In the genomic region with DNA sequence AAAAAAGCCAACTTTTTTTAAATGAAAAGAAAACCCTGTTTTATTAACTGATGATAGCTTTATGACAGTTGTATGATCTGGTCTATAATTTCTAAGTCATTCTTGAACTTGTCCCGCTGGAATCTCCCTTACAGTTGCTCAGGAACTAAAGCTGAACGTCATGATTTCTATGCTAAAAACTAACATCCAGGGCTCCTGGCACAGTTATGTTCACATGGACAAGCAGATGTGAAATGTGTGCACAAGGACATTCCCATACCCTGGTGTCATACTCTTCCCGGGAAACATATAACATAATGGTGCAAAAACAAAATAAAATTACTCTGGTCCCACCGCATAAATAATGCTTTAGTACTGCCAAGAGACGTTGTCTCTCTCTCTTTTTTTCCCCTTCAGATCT, we compare ENCODE assay signal across 16 cellular contexts.
A peak's percentile ranks its signal among the peaks of the same experiment; 100 is the strongest.
DNase-seq lines count a peak whose midpoint lies in the region; TF ChIP-seq lines count a peak whose summit lies in the region.
"Had no signal": no experiment of that assay in that cellular context is flagged by ENCODE, and none has a peak within 500 bp of the region (broad histone marks: within the 10 kb centered on the region; RNA-seq: fewer than 3 reads in every experiment).

No MANE protein-coding gene starts in this region.

- H3K4me1 Mint-ChIP-seq in chondrocyte (ENCODE audit: low read depth), result peaks cover 17% of the 10 kb centered on the region
- H3K4me1 Mint-ChIP-seq in activated CD4-positive, alpha-beta T cell treated with anti-CD3 and anti-CD28 coated beads, Interleukin-2, amount 10 ng/mL, durations not matched to agents 7 days and 5 days, result no peaks in the 10 kb centered on the region
- H3K4me1 Mint-ChIP-seq: CD4-positive, alpha-beta memory T cell had no signal

- H3K27me3 ChIP-seq in GM23248 (replicated peaks; ENCODE audit: insufficient read depth) (peaks cover 24% of the 10 kb centered on the region; the same call in 1 of the 2 replicates), osteoblast (ENCODE audit: insufficient read depth, low read length) (peaks cover 28% of the 10 kb centered on the region), colonic mucosa (no peaks in the 10 kb centered on the region), MG63 (peaks cover 3% of the 10 kb centered on the region; the same call in 1 of the 2 replicates)

- peaks cover 9% of the 10 kb centered on the region for H3K27me3 Mint-ChIP-seq in chondrocyte (ENCODE audit: low read depth)
- peaks cover 2% of the 10 kb centered on the region for H3K27me3 Mint-ChIP-seq in activated CD4-positive, alpha-beta T cell treated with anti-CD3 and anti-CD28 coated beads, Interleukin-2, amount 10 ng/mL, durations not matched to agents 7 days and 5 days

- H3K4me3 ChIP-seq in GM23248, result no peak overlapping the region
- H3K4me3 ChIP-seq in osteoblast (ENCODE audit: insufficient read depth, low read length), result no peak overlapping the region
- H3K4me3 ChIP-seq in colonic mucosa, result no peak overlapping the region
- no peak overlapping the region for H3K4me3 ChIP-seq in MG63
- H3K4me3 ChIP-seq: GM23338 had no signal

- no peak for TF ChIP-seq CTCF in chondrocyte (IDR thresholded peaks at IDR 0.05)
- TF ChIP-seq CTCF in osteoblast (IDR thresholded peaks at IDR 0.05; ENCODE audit: extremely low read depth, low read depth, low read length), result no peak
- no peak for TF ChIP-seq CTCF in colonic mucosa (IDR thresholded peaks at IDR 0.05)

- H3K27ac Mint-ChIP-seq in chondrocyte (ENCODE audit: unreplicated experiment), result peak overlapping the region; percentile 19
- no peak overlapping the region for H3K27ac Mint-ChIP-seq in activated CD4-positive, alpha-beta T cell treated with anti-CD3 and anti-CD28 coated beads, Interleukin-2, amount 10 ng/mL, durations not matched to agents 7 days and 5 days
- H3K27ac Mint-ChIP-seq: CD4-positive, alpha-beta memory T cell; GM23338; H9 had no signal

- H3F3A ChIP-seq in GM23248 (ENCODE audit: insufficient read depth), result no peaks in the 10 kb centered on the region

- no peak overlapping the region for H3K27ac ChIP-seq in GM23248
- H3K27ac ChIP-seq in osteoblast (ENCODE audit: low read depth, low read length), result no peak overlapping the region
- H3K27ac ChIP-seq in colonic mucosa, result no peak overlapping the region
- H3K27ac ChIP-seq: C4-2B, HL-60 had no signal

- H3K9me3 ChIP-seq in GM23248 (ENCODE audit: low read depth) (no peaks in the 10 kb centered on the region), osteoblast (ENCODE audit: low read depth, low read length) (no peaks in the 10 kb centered on the region), colonic mucosa (no peaks in the 10 kb centered on the region), MG63 (no peaks in the 10 kb centered on the region)
- H3K9me3 ChIP-seq: BE2C had no signal

- in situ Hi-C loops in GM23248 (cut with MboI), result no loop called here

- H3K36me3 ChIP-seq in GM23248 (ENCODE audit: low read depth) (no peaks in the 10 kb centered on the region), osteoblast (ENCODE audit: insufficient read depth, low read length) (no peaks in the 10 kb centered on the region), colonic mucosa (no peaks in the 10 kb centered on the region), MG63 (no peaks in the 10 kb centered on the region)
- H3K36me3 ChIP-seq: BE2C had no signal

- intact Hi-C loops in colonic mucosa (cut with DNase I), result no loop called here

- WGBS in GM23248 (ENCODE audit: low coverage in 1 of 2, low lambda C conversion rate in 2 of 2, missing lambda C conversion rate in 2 of 2), 2 experiments, result 5 to 6% methylated on average over 5 of the region's 5 CpGs

- no peaks in the 10 kb centered on the region for H3K36me3 Mint-ChIP-seq in chondrocyte (ENCODE audit: low read depth)
- H3K36me3 Mint-ChIP-seq in activated CD4-positive, alpha-beta T cell treated with anti-CD3 and anti-CD28 coated beads, Interleukin-2, amount 10 ng/mL, durations not matched to agents 7 days and 5 days (ENCODE audit: low read depth), result no peaks in the 10 kb centered on the region
- H3K36me3 Mint-ChIP-seq: CD4-positive, alpha-beta memory T cell had no signal

- no peaks in the 10 kb centered on the region for H3K9me3 Mint-ChIP-seq in chondrocyte (ENCODE audit: low read depth)
- no peaks in the 10 kb centered on the region for H3K9me3 Mint-ChIP-seq in activated CD4-positive, alpha-beta T cell treated with anti-CD3 and anti-CD28 coated beads, Interleukin-2, amount 10 ng/mL, durations not matched to agents 7 days and 5 days
- H3K9me3 Mint-ChIP-seq: CD4-positive, alpha-beta memory T cell; GM23338; H9 had no signal

- H3K4me2 ChIP-seq in GM23248 (ENCODE audit: unreplicated experiment) (no peak overlapping the region), osteoblast (ENCODE audit: insufficient read depth, low read length) (no peak overlapping the region)
- H3K4me2 ChIP-seq: GM23338 had no signal

- H4K20me1 ChIP-seq in GM23248 (ENCODE audit: insufficient read depth) (no peaks in the 10 kb centered on the region), osteoblast (ENCODE audit: insufficient read depth, low read length) (no peaks in the 10 kb centered on the region)

- H2AFZ ChIP-seq in GM23248 (no peak overlapping the region), osteoblast (ENCODE audit: low read length) (peak overlapping the region; percentile 25)
- H2AFZ ChIP-seq: GM23338 had no signal

- CTCF ChIA-PET in activated CD4-positive, alpha-beta T cell treated with anti-CD3 and anti-CD28 coated beads, Interleukin-2, amount 10 ng/mL, durations not matched to agents 7 days and 5 days (lab: Charles Lee), result no interaction called here

- H3K9ac ChIP-seq in GM23248 (no peak overlapping the region), colonic mucosa (ENCODE audit: low read depth in 2 of 2, low read length in 2 of 2) (no peak overlapping the region)

- no peaks in the 10 kb centered on the region for H3K4me1 ChIP-seq in GM23248 (ENCODE audit: insufficient read depth)
- H3K4me1 ChIP-seq in osteoblast (ENCODE audit: insufficient read depth, low read length), result no peaks in the 10 kb centered on the region
- no peaks in the 10 kb centered on the region for H3K4me1 ChIP-seq in colonic mucosa
- H3K4me1 ChIP-seq: BE2C had no signal

- DNase-seq in GM23248 (peak; percentile 22), chondrocyte (ENCODE audit: low spot score) (no peak), fibroblast of gingiva (ENCODE audit: low read depth) (peak; percentile 7), osteoblast (ENCODE audit: insufficient read length, low spot score, missing footprints) (no peak), colonic mucosa (no peak), glomerular visceral epithelial cell (ENCODE audit: extremely low spot score) (no peak), MG63 (no peak)
- no peak for DNase-seq in activated CD4-positive, alpha-beta T cell treated with anti-CD3 and anti-CD28 coated beads, Interleukin-2, amount 10 ng/mL, durations not matched to agents 7 days and 5 days
- DNase-seq: BE2C; CD4-positive, alpha-beta memory T cell; DMS79; EL; H9 had no signal

- no peaks in the 10 kb centered on the region for H3K9me2 ChIP-seq in GM23248 (ENCODE audit: insufficient read depth)

- POLR2A ChIA-PET in activated CD4-positive, alpha-beta T cell treated with anti-CD3 and anti-CD28 coated beads, Interleukin-2, amount 10 ng/mL, durations not matched to agents 7 days and 5 days (lab: Charles Lee), result no interaction called here

- no peak overlapping the region for H3K4me3 Mint-ChIP-seq in chondrocyte (ENCODE audit: unreplicated experiment)
- no peak overlapping the region for H3K4me3 Mint-ChIP-seq in activated CD4-positive, alpha-beta T cell treated with anti-CD3 and anti-CD28 coated beads, Interleukin-2, amount 10 ng/mL, durations not matched to agents 7 days and 5 days
- H3K4me3 Mint-ChIP-seq: GM23338, H9 had no signal

- H3K79me2 ChIP-seq in GM23248 (ENCODE audit: insufficient read depth) (no peaks in the 10 kb centered on the region), osteoblast (ENCODE audit: insufficient read depth, low read length) (no peaks in the 10 kb centered on the region)

Comparison
In these comparisons a context has a peak if more than half of its experiments do, and no peak if none do; other contexts are left out.
1. DNase-seq: peak in GM23248 (single experiment) and fibroblast of gingiva (single experiment); none in chondrocyte (single experiment), osteoblast (single experiment), colonic mucosa (single experiment), activated CD4-positive, alpha-beta T cell treated with anti-CD3 and anti-CD28 coated beads, Interleukin-2, amount 10 ng/mL, durations not matched to agents 7 days and 5 days (single experiment), glomerular visceral epithelial cell (single experiment) and MG63 (single experiment).